ENCODE assay signal across 9 cellular contexts in the genomic region with DNA sequence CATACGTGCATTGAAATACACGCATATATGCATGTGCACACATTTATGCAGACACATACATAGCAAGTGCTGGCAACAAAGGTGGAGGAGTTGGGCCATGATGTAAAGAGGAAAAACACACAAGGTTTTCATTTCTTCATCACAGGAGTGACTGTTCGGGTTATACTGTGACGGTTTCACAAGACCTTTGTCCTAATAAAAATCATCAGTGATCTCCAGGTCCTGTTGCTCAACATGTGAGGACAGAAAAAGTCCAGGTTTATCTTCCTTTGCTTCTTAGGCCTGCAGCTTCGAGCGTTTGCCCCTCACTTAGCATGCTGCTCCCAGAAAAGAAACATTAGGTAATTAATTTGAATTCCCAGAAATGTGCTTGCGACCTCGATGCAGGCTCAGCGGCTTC.
"Had no signal": no experiment of that assay in that cellular context is flagged by ENCODE, and none has a peak within 500 bp of the region (broad histone marks: within the 10 kb centered on the region; RNA-seq: fewer than 3 reads in every experiment).

No MANE protein-coding gene starts in this region.

- H3K4me3 ChIP-seq: GM23248, HAP-1, K562 had no signal

- H3K36me3 ChIP-seq: HAP-1 had no signal

- H3K9me3 ChIP-seq: HAP-1 had no signal

- FAIRE-seq: K562 had no signal

- H3K9ac ChIP-seq: GM23248 had no signal

- ATAC-seq: HCT116, K562 had no signal

- DNase-seq: GM23248, GOT3, H7, IMR-90, KG1 had no signal

- H2AFZ ChIP-seq: GM23248 had no signal

- H3K27ac ChIP-seq: GM23248, HL-60 had no signal

- H3K4me1 ChIP-seq: HAP-1 had no signal
